15 cellular contexts compared by ENCODE assay signal in genomic region chr2:95073856-95074662, GRCh38. TPM values are rescaled to one million over a fixed set of nuclear protein-coding genes. Genes with fewer than 3 reads are reported as not detected.
DNase-seq lines count a peak whose midpoint lies in the region; FAIRE-seq and TF ChIP-seq lines count a peak whose summit lies in the region.
"Had no signal": no experiment of that assay in that cellular context is flagged by ENCODE, and none has a peak within 500 bp of the region (broad histone marks: within the 10 kb centered on the region; RNA-seq: fewer than 3 reads in every experiment).

No MANE protein-coding gene starts in this region.

- peak overlapping the region; percentile 90 for H3K27ac Mint-ChIP-seq in activated naive CD4-positive, alpha-beta T cell treated with anti-CD3 and anti-CD28 coated beads, Interleukin-2, amount 50 U/mL, for 24 hours
- peak overlapping the region; percentile 95 for H3K27ac Mint-ChIP-seq in activated T-helper 2 cell treated with anti-CD3 and anti-CD28 coated beads, Interferon-gamma antibody, Interleukin-2, Interleukin-4, amounts not matched to agents 10 μg/mL and 5 μg/mL and 100 μg/mL, durations not matched to agents 14 hours and 24 hours and 36 hours
- H3K27ac Mint-ChIP-seq: activated B cell treated with CpG ODN at 0.5 μM for 24 hours; dendritic cell treated with granulocyte-macrophage colony-stimulating factor and Interleukin-4, amounts not matched to agents 40 ng/mL and 50 ng/mL, for 4 days had no signal

- H3K36me3 ChIP-seq in kidney (ENCODE audit: control insufficient read depth in 1 of 2, insufficient read depth in 2 of 2, low read length in 2 of 2) = no peaks in the 10 kb centered on the region
- H3K36me3 ChIP-seq: neutrophil had no signal

- peaks cover 0 to 13% of the 10 kb centered on the region in 2 donors for H3K4me1 ChIP-seq in kidney (ENCODE audit: control insufficient read depth in 1 of 2, insufficient read depth in 1 of 2, low read depth in 1 of 2, low read length in 2 of 2)

- intact Hi-C loops in activated T-helper 2 cell treated with anti-CD3 and anti-CD28 coated beads, Interferon-gamma antibody, Interleukin-2, Interleukin-4, amounts not matched to agents 10 μg/mL and 5 μg/mL and 100 μg/mL, durations not matched to agents 14 hours and 24 hours and 36 hours (cut with micrococcal nuclease) = no loop called here
- intact Hi-C loops in kidney (cut with DNase I) = no loop called here

- no peaks in the 10 kb centered on the region for H3K9me3 Mint-ChIP-seq in activated naive CD4-positive, alpha-beta T cell treated with anti-CD3 and anti-CD28 coated beads, Interleukin-2, amount 50 U/mL, for 24 hours
- H3K9me3 Mint-ChIP-seq in activated T-helper 2 cell treated with anti-CD3 and anti-CD28 coated beads, Interferon-gamma antibody, Interleukin-2, Interleukin-4, amounts not matched to agents 10 μg/mL and 5 μg/mL and 100 μg/mL, durations not matched to agents 14 hours and 24 hours and 36 hours = no peaks in the 10 kb centered on the region
- H3K9me3 Mint-ChIP-seq: activated B cell treated with CpG ODN at 0.5 μM for 24 hours; dendritic cell treated with granulocyte-macrophage colony-stimulating factor and Interleukin-4, amounts not matched to agents 40 ng/mL and 50 ng/mL, for 4 days had no signal

- H3K27me3 Mint-ChIP-seq in activated naive CD4-positive, alpha-beta T cell treated with anti-CD3 and anti-CD28 coated beads, Interleukin-2, amount 50 U/mL, for 24 hours = no peaks in the 10 kb centered on the region
- no peaks in the 10 kb centered on the region for H3K27me3 Mint-ChIP-seq in activated T-helper 2 cell treated with anti-CD3 and anti-CD28 coated beads, Interferon-gamma antibody, Interleukin-2, Interleukin-4, amounts not matched to agents 10 μg/mL and 5 μg/mL and 100 μg/mL, durations not matched to agents 14 hours and 24 hours and 36 hours (ENCODE audit: low read depth)

- TF ChIP-seq CTCF in kidney (IDR thresholded peaks at IDR 0.05; ENCODE audit: borderline replicate concordance, extremely low read depth, insufficient read depth) = no peak

- H3K36me3 Mint-ChIP-seq in activated naive CD4-positive, alpha-beta T cell treated with anti-CD3 and anti-CD28 coated beads, Interleukin-2, amount 50 U/mL, for 24 hours = no peaks in the 10 kb centered on the region
- peaks cover 5% of the 10 kb centered on the region for H3K36me3 Mint-ChIP-seq in activated T-helper 2 cell treated with anti-CD3 and anti-CD28 coated beads, Interferon-gamma antibody, Interleukin-2, Interleukin-4, amounts not matched to agents 10 μg/mL and 5 μg/mL and 100 μg/mL, durations not matched to agents 14 hours and 24 hours and 36 hours (ENCODE audit: low read depth)

- H3K9ac ChIP-seq in kidney (ENCODE audit: low read length in 2 of 2) = no peak overlapping the region

- no peak overlapping the region for H3K4me3 ChIP-seq in kidney (ENCODE audit: low read length in 2 of 2)

- FAIRE-seq in kidney (lab: Jason Lieb, UNC) = no peak
- FAIRE-seq: GM18507 had no signal

- no peak for DNase-seq in activated naive CD4-positive, alpha-beta T cell (lab: John Stamatoyannopoulos, UW)
- DNase-seq in activated T-helper 2 cell treated with anti-CD3 and anti-CD28 coated beads, Interferon-gamma antibody, Interleukin-2, Interleukin-4, amounts not matched to agents 10 μg/mL and 5 μg/mL and 100 μg/mL, durations not matched to agents 14 hours and 24 hours and 36 hours (ENCODE audit: low spot score) = no peak
- DNase-seq in kidney (peak; percentile 76), substantia nigra (lab: John Stamatoyannopoulos, UW) (peak in 41 of 49 donors; percentile 42 to 88 (median 70)), activated gamma-delta T cell treated with Interleukin-2 at 50 U/mL for 16 hours (no peak), D341Med (ENCODE audit: low spot score) (no peak), NCI-H1694 treated with DMSO at 0.1 percent for 48 hours (lab: John Stamatoyannopoulos, UW) (no peak)
- DNase-seq: activated B cell treated with CpG ODN at 0.5 μM for 24 hours, foreskin melanocyte, NCI-H774, Right ventricle myocardium superior had no signal

- H3K27ac ChIP-seq in kidney (ENCODE audit: low read depth in 2 of 2, low read length in 2 of 2) = peak overlapping the region in 1 of 2 donors; percentile 59
- peak overlapping the region; percentile 93 for H3K27ac ChIP-seq in substantia nigra (ENCODE audit: low read depth, low read length, poor library complexity, severe bottlenecking)
- H3K27ac ChIP-seq: neutrophil had no signal

- peaks cover 66% of the 10 kb centered on the region for H3K4me1 Mint-ChIP-seq in activated naive CD4-positive, alpha-beta T cell treated with anti-CD3 and anti-CD28 coated beads, Interleukin-2, amount 50 U/mL, for 24 hours
- H3K4me1 Mint-ChIP-seq in activated T-helper 2 cell treated with anti-CD3 and anti-CD28 coated beads, Interferon-gamma antibody, Interleukin-2, Interleukin-4, amounts not matched to agents 10 μg/mL and 5 μg/mL and 100 μg/mL, durations not matched to agents 14 hours and 24 hours and 36 hours (ENCODE audit: low read depth) = peaks cover 70% of the 10 kb centered on the region

- H3K4me3 Mint-ChIP-seq in activated naive CD4-positive, alpha-beta T cell treated with anti-CD3 and anti-CD28 coated beads, Interleukin-2, amount 50 U/mL, for 24 hours = peak overlapping the region; percentile 80
- H3K4me3 Mint-ChIP-seq in activated T-helper 2 cell treated with anti-CD3 and anti-CD28 coated beads, Interferon-gamma antibody, Interleukin-2, Interleukin-4, amounts not matched to agents 10 μg/mL and 5 μg/mL and 100 μg/mL, durations not matched to agents 14 hours and 24 hours and 36 hours (ENCODE audit: low read depth) = peak overlapping the region; percentile 87
- H3K4me3 Mint-ChIP-seq: activated B cell treated with CpG ODN at 0.5 μM for 24 hours; dendritic cell treated with granulocyte-macrophage colony-stimulating factor and Interleukin-4, amounts not matched to agents 40 ng/mL and 50 ng/mL, for 4 days had no signal

- no peaks in the 10 kb centered on the region for H3K9me3 ChIP-seq in kidney (ENCODE audit: control insufficient read depth in 1 of 2, low read length in 2 of 2)
- H3K9me3 ChIP-seq: neutrophil had no signal

RNA-seq across cellular contexts. Expression of gene MRPS5, which starts 47.5 kb away (rescaled TPM):
- 90.7 and 92.4 TPM in 2 replicates for total RNA-seq in activated T-helper 2 cell treated with anti-CD3 and anti-CD28 coated beads, Interferon-gamma antibody, Interleukin-2, Interleukin-4, amounts not matched to agents 10 μg/mL and 5 μg/mL and 100 μg/mL, durations not matched to agents 14 hours and 24 hours and 36 hours
- total RNA-seq in kidney = 53.1 TPM
- polyA plus RNA-seq in kidney (ENCODE audit: insufficient read depth, low read depth, low replicate concordance) = 118 TPM

RNA-seq across cellular contexts. Expression of gene MAL, which starts 48.6 kb away (rescaled TPM):
- total RNA-seq in activated T-helper 2 cell treated with anti-CD3 and anti-CD28 coated beads, Interferon-gamma antibody, Interleukin-2, Interleukin-4, amounts not matched to agents 10 μg/mL and 5 μg/mL and 100 μg/mL, durations not matched to agents 14 hours and 24 hours and 36 hours = 101 and 117 TPM in 2 replicates
- total RNA-seq in kidney = 477 TPM
- polyA plus RNA-seq in kidney (ENCODE audit: insufficient read depth, low read depth, low replicate concordance) = 1,006 TPM
- total RNA-seq: activated B cell treated with CpG ODN at 0.5 μM for 24 hours had no signal

Comparison
In these comparisons a context has a peak if more than half of its experiments do, and no peak if none do; other contexts are left out.
1. DNase-seq: peak in kidney (single experiment) and substantia nigra (41 of 49); none in activated naive CD4-positive, alpha-beta T cell (0 of 4), activated T-helper 2 cell treated with anti-CD3 and anti-CD28 coated beads, Interferon-gamma antibody, Interleukin-2, Interleukin-4, amounts not matched to agents 10 μg/mL and 5 μg/mL and 100 μg/mL, durations not matched to agents 14 hours and 24 hours and 36 hours (single experiment), activated gamma-delta T cell treated with Interleukin-2 at 50 U/mL for 16 hours (single experiment), D341Med (single experiment) and NCI-H1694 treated with DMSO at 0.1 percent for 48 hours (single experiment).